ENCODE assay signal across 10 cellular contexts in genomic region chr12:120085920-120086319, GRCh38. TPM values are rescaled to one million over a fixed set of nuclear protein-coding genes. Genes with fewer than 3 reads are reported as not detected.
A peak's percentile ranks its signal among the peaks of the same experiment; 100 is the strongest.
DNase-seq lines count a peak whose midpoint lies in the region; TF ChIP-seq lines count a peak whose summit lies in the region.
"Had no signal": no experiment of that assay in that cellular context is flagged by ENCODE, and none has a peak within 500 bp of the region (broad histone marks: within the 10 kb centered on the region; RNA-seq: fewer than 3 reads in every experiment).

No MANE protein-coding gene starts in this region.

- H3K4me3 ChIP-seq in H7 (ENCODE audit: insufficient read depth, low read depth, low read length), result no peak overlapping the region
- no peak overlapping the region for H3K4me3 ChIP-seq in ascending aorta
- H3K4me3 ChIP-seq: body of pancreas had no signal

- H3K4me1 Mint-ChIP-seq in nephron, result peaks cover 38% of the 10 kb centered on the region

- peak overlapping the region; percentile 43 to 62 for H3K27ac ChIP-seq in ascending aorta

- H3K4me3 Mint-ChIP-seq in nephron, result peak overlapping the region in 2 of 3 experiments; percentile 27 to 82

- no peaks in the 10 kb centered on the region for H3K9me3 ChIP-seq in ascending aorta
- H3K9me3 ChIP-seq: body of pancreas, right atrium auricular region had no signal

- H3K36me3 ChIP-seq in H7 (replicated peaks; ENCODE audit: control insufficient read depth, insufficient read depth, low read length), result 0 out of 2 replicates have a peak, but pooled peaks cover 2% of the 10 kb centered on the region
- H3K36me3 ChIP-seq in ascending aorta, result no peaks in the 10 kb centered on the region
- H3K36me3 ChIP-seq: right atrium auricular region had no signal

- no peaks in the 10 kb centered on the region for H3K9me3 Mint-ChIP-seq in nephron

- intact Hi-C loops in ascending aorta (cut with DNase I), result loop anchor here (5.0 kb wide), 1 partner anchor 419 kb away; the partner anchor contains the start of gene PRKAB1

- TF ChIP-seq CTCF in ascending aorta (IDR thresholded peaks at IDR 0.05) (no peak), nephron (IDR thresholded peaks at IDR 0.05; ENCODE audit: unreplicated experiment in 3 of 3) (no peak)

- H3K36me3 Mint-ChIP-seq in nephron (ENCODE audit: low read depth), result peaks cover 2% of the 10 kb centered on the region

- no peaks in the 10 kb centered on the region for H3K27me3 ChIP-seq in H7 (ENCODE audit: control insufficient read depth, insufficient read depth, low read length)
- no peaks in the 10 kb centered on the region for H3K27me3 ChIP-seq in ascending aorta
- H3K27me3 ChIP-seq: body of pancreas, right atrium auricular region had no signal

- H3K27ac Mint-ChIP-seq in nephron, result peak overlapping the region in 1 of 3 experiments; percentile 61

- H3K27me3 Mint-ChIP-seq in nephron (ENCODE audit: low read depth), result peaks cover 14% of the 10 kb centered on the region

- DNase-seq in H7 (peak; percentile 73), NCI-H526 (lab: John Stamatoyannopoulos, UW) (peak; percentile 83 to 88), ascending aorta (ENCODE audit: low spot score in 2 of 2) (no peak), HPDE6-E6E7 (ENCODE audit: extremely low spot score) (no peak), SKM-1 treated with dmso at 0.1 percent for 144 hours (lab: John Stamatoyannopoulos, UW; ENCODE audit: unreplicated experiment) (no peak), NCI-H524 (lab: John Stamatoyannopoulos, UW) (no peak)
- DNase-seq: body of pancreas, SW 1271 had no signal

- peaks cover 4 to 5% of the 10 kb centered on the region in 2 donors for H3K4me1 ChIP-seq in ascending aorta

RNA-seq across cellular contexts. Expression of gene RAB35, which starts 30.6 kb away (rescaled TPM):
- total RNA-seq in H7 (2014; rRNA removed; shearing (Covaris generic)), result 38.4 and 42.8 TPM in 2 replicates
- 39.2 TPM for total RNA-seq in ascending aorta

Comparison
In these comparisons a context has a peak if more than half of its experiments do, and no peak if none do; other contexts are left out.
1. DNase-seq: peak in H7 (single experiment) and NCI-H526 (2 of 2); none in ascending aorta (0 of 2), HPDE6-E6E7 (single experiment), SKM-1 treated with dmso at 0.1 percent for 144 hours (single experiment) and NCI-H524 (0 of 2).